In genomic region chr1:232271991-232272589, GRCh38 we compare ENCODE assay signal across 21 cellular contexts.
DNase-seq lines count a peak whose midpoint lies in the region; ATAC-seq, FAIRE-seq and TF ChIP-seq lines count a peak whose summit lies in the region.
"Had no signal": no experiment of that assay in that cellular context is flagged by ENCODE, and none has a peak within 500 bp of the region (broad histone marks: within the 10 kb centered on the region; RNA-seq: fewer than 3 reads in every experiment).

No MANE protein-coding gene starts in this region.

- H3K4me3 ChIP-seq in AG04450 (ENCODE audit: low read depth, low read length) = no peak overlapping the region
- H3K4me3 ChIP-seq in left ventricle myocardium inferior = no peak overlapping the region
- H3K4me3 ChIP-seq: SK-N-MC had no signal

- H3K27me3 ChIP-seq in AG04450 (ENCODE audit: control insufficient read depth, insufficient read depth, low read length) (peaks cover 6% of the 10 kb centered on the region), left ventricle myocardium inferior (ENCODE audit: low read depth) (no peaks in the 10 kb centered on the region)

- TF ChIP-seq CTCF in AG04450 (IDR thresholded peaks at IDR 0.05; ENCODE audit: low read depth, low read length) = no peak
- TF ChIP-seq CTCF in left ventricle myocardium inferior (IDR thresholded peaks at IDR 0.05; ENCODE audit: borderline replicate concordance) = no peak

- peak; percentile 15 for DNase-seq in AG04450 (ENCODE audit: low read depth, low spot score)
- peak; percentile 24 for DNase-seq in NCI-H226
- peak; percentile 61 for DNase-seq in amniotic epithelial cell (ENCODE audit: low read depth)
- DNase-seq in left ventricle myocardium inferior = peak; percentile 16
- DNase-seq in NCI-H187 (lab: John Stamatoyannopoulos, UW) = no peak
- DNase-seq in HTR-8/SVneo (ENCODE audit: insufficient read length, low spot score) = no peak
- DNase-seq: activated CD8-positive, alpha-beta T cell treated with anti-CD3 and anti-CD28 coated beads for 36 hours; amniotic stem cell; CD4-positive, alpha-beta T cell; H9; hypothalamus; left cardiac atrium; NCI-H1092 treated with DMSO at 0.1 percent for 48 hours; NCI-H2227 treated with DMSO at 0.1 percent for 48 hours; stimulated activated CD4-positive, alpha-beta T cell treated with anti-CD3 and anti-CD28 coated beads, Interleukin-12 subunit alpha, Interleukin-12 subunit beta, amount 100 ng/mL, for 4 hours; stimulated activated naive CD4-positive, alpha-beta T cell treated with Interleukin-2 at 50 U/mL for 16 hours had no signal

- no peak for FAIRE-seq in HTR-8/SVneo (lab: Jason Lieb, UNC)
- FAIRE-seq: A204.1 had no signal

- H3K27ac ChIP-seq in AG04450 (ENCODE audit: low read depth, low read length) (no peak overlapping the region), left ventricle myocardium inferior (replicated peaks) (peak overlapping the region; percentile 20)
- H3K27ac ChIP-seq: parathyroid adenoma, SK-N-MC had no signal

- H3K4me1 ChIP-seq in left ventricle myocardium inferior = no peaks in the 10 kb centered on the region
- H3K4me1 ChIP-seq: parathyroid adenoma had no signal

- CTCF ChIA-PET in AG04450 (lab: Charles Lee) = no interaction called here

- POLR2A ChIA-PET in AG04450 (lab: Yijun Ruan, JAX) = no interaction called here

- intact Hi-C loops in left ventricle myocardium inferior (cut with micrococcal nuclease) = no loop called here

- ATAC-seq in GM21360 (IDR thresholded peaks at IDR 0.05; ENCODE audit: unreplicated experiment) (no peak), HG02571 (IDR thresholded peaks at IDR 0.05; ENCODE audit: unreplicated experiment) (no peak)
- ATAC-seq: activated CD8-positive, alpha-beta T cell treated with anti-CD3 and anti-CD28 coated beads for 36 hours had no signal

- H3K9me3 ChIP-seq in AG04450 (ENCODE audit: control insufficient read depth, insufficient read depth, low read length) (no peaks in the 10 kb centered on the region), left ventricle myocardium inferior (replicated peaks) (no peaks in the 10 kb centered on the region)

- no peaks in the 10 kb centered on the region for H3K36me3 ChIP-seq in left ventricle myocardium inferior

Comparison
In these comparisons a context has a peak if more than half of its experiments do, and no peak if none do; other contexts are left out.
1. DNase-seq: peak in AG04450 (single experiment), NCI-H226 (single experiment), amniotic epithelial cell (single experiment) and left ventricle myocardium inferior (single experiment); none in NCI-H187 (0 of 2) and HTR-8/SVneo (single experiment).